9 cellular contexts compared by ENCODE assay signal in the genomic region with DNA sequence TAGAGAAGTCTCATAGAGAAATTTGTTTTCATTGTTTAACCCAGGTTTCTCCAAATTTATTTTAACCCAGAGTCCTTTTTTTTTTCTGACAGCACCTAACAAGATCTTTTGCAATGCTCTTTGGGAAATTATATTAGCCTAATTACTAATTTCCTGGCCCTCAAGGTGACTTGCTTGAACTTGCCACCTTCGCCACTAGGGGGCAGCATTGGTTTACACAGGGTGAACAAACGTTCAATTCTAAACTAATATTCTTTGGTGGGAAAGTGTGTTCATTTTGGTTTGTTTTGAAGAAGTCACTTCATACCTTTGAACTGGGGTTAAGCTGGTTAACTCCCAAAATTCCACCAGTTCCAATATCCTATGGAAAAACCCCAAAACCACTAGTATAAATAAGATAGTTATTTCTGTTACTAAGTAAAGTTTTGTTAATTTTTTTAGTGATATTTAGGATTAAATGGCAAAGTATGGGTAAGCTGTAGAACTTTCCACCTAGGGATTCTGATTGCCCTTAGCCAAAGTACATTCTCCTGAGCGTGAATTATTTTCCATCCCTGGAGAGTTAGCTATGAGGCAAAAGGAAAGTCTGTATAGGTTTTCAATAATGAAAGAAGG. TPM values are rescaled to one million over a fixed set of nuclear protein-coding genes. Genes with fewer than 3 reads are reported as not detected.
DNase-seq lines count a peak whose midpoint lies in the region; ATAC-seq and TF ChIP-seq lines count a peak whose summit lies in the region.
"Had no signal": no experiment of that assay in that cellular context is flagged by ENCODE, and none has a peak within 500 bp of the region (broad histone marks: within the 10 kb centered on the region; RNA-seq: fewer than 3 reads in every experiment).

No MANE protein-coding gene starts in this region.

- no peaks in the 10 kb centered on the region for H3K4me1 ChIP-seq in OCI-LY1 (ENCODE audit: insufficient read depth, low read length, severe bottlenecking)
- H3K4me1 ChIP-seq: BLaER1 treated with 17β-estradiol and CSF1 and Interleukin-3, amounts not matched to agents 10 nM and 100 nM had no signal

- H3K4me2 ChIP-seq in OCI-LY1 (ENCODE audit: low read length) (no peak overlapping the region), neural cell (ENCODE audit: low read length) (no peak overlapping the region)
- H3K4me2 ChIP-seq: BLaER1 treated with 17β-estradiol and CSF1 and Interleukin-3, amounts not matched to agents 10 nM and 100 nM had no signal

- no peak overlapping the region for H3K9ac ChIP-seq in OCI-LY1 (ENCODE audit: low read length)
- H3K9ac ChIP-seq in neural cell (ENCODE audit: low read length): no peak overlapping the region
- H3K9ac ChIP-seq: BLaER1 treated with 17β-estradiol and CSF1 and Interleukin-3, amounts not matched to agents 10 nM and 100 nM had no signal

- no peak for TF ChIP-seq EP300 in neural cell (conservative IDR thresholded peaks at IDR 0.05; ENCODE audit: poor library complexity, severe bottlenecking)

- H3K27ac ChIP-seq in OCI-LY1 (ENCODE audit: low read depth, low read length, poor library complexity, severe bottlenecking): no peak overlapping the region
- H3K27ac ChIP-seq in neural cell (ENCODE audit: low read length): no peak overlapping the region
- H3K27ac ChIP-seq: BLaER1 treated with 17β-estradiol and CSF1 and Interleukin-3, amounts not matched to agents 10 nM and 100 nM had no signal

- H3K27me3 ChIP-seq in OCI-LY1 (ENCODE audit: insufficient read depth, low read length) (no peaks in the 10 kb centered on the region), neural cell (ENCODE audit: insufficient read depth, low read depth, low read length) (no peaks in the 10 kb centered on the region)
- H3K27me3 ChIP-seq: BLaER1 treated with 17β-estradiol and CSF1 and Interleukin-3, amounts not matched to agents 10 nM and 100 nM had no signal

- H3K36me3 ChIP-seq in OCI-LY1 (ENCODE audit: insufficient read depth, low read length) (no peaks in the 10 kb centered on the region), neural cell (ENCODE audit: insufficient read depth, low read length) (no peaks in the 10 kb centered on the region)
- H3K36me3 ChIP-seq: BLaER1 treated with 17β-estradiol and CSF1 and Interleukin-3, amounts not matched to agents 10 nM and 100 nM had no signal

- H3K9me3 ChIP-seq in OCI-LY1 (ENCODE audit: low read length) (no peaks in the 10 kb centered on the region), neural cell (ENCODE audit: low read length) (no peaks in the 10 kb centered on the region)
- H3K9me3 ChIP-seq: BLaER1 treated with 17β-estradiol and CSF1 and Interleukin-3, amounts not matched to agents 10 nM and 100 nM had no signal

- no peak overlapping the region for H2AFZ ChIP-seq in OCI-LY1 (ENCODE audit: low read length)
- no peak overlapping the region for H2AFZ ChIP-seq in neural cell (ENCODE audit: low read depth, low read length)

- peak; percentile 89 for TF ChIP-seq RAD21 in neural cell (conservative IDR thresholded peaks at IDR 0.05)

- no peaks in the 10 kb centered on the region for H3K79me2 ChIP-seq in OCI-LY1 (ENCODE audit: insufficient read depth, low read length)
- H3K79me2 ChIP-seq in neural cell (replicated peaks; ENCODE audit: insufficient read depth, low read length): no peaks in the 10 kb centered on the region

- no peak for ATAC-seq in stimulated activated naive CD8-positive, alpha-beta T cell treated with anti-CD3 and anti-CD28 coated beads, Interleukin-15, Interleukin-2, amounts not matched to agents 100 U/mL and 50 U/mL, for 24 hours

- DNase-seq in NCI-H1417 (lab: John Stamatoyannopoulos, UW): peak; percentile 57 to 93 (median 86)
- no peak for DNase-seq in NCI-H1417 treated with DMSO at 0.1 percent for 48 hours (lab: John Stamatoyannopoulos, UW)
- DNase-seq in HPDE6-E6E7 (ENCODE audit: extremely low spot score): peak; percentile 35
- DNase-seq in activated T-cell treated with anti-CD3 and anti-CD28 coated beads for 1 hour (ENCODE audit: low read depth): peak; percentile 87
- peak; percentile 63 for DNase-seq in fibroblast of gingiva (ENCODE audit: low read depth)
- peak; percentile 87 for DNase-seq in stimulated activated naive CD8-positive, alpha-beta T cell treated with anti-CD3 and anti-CD28 coated beads, Interleukin-15, Interleukin-2, amounts not matched to agents 100 U/mL and 50 U/mL, for 24 hours

- H3K9me2 ChIP-seq in OCI-LY1 (ENCODE audit: low read depth, low read length) (no peaks in the 10 kb centered on the region), neural cell (ENCODE audit: insufficient read depth, low read length) (no peaks in the 10 kb centered on the region)

- TF ChIP-seq CTCF in OCI-LY1 (IDR thresholded peaks at IDR 0.05; ENCODE audit: low read length) (peak; percentile 89), neural cell (IDR thresholded peaks at IDR 0.05; ENCODE audit: poor library complexity, severe bottlenecking) (peak; percentile 91)

- H3F3A ChIP-seq in OCI-LY1 (ENCODE audit: insufficient read depth, low read length) (no peaks in the 10 kb centered on the region), neural cell (ENCODE audit: insufficient read depth, low read length, poor library complexity, severe bottlenecking) (no peaks in the 10 kb centered on the region)

- H3K4me3 ChIP-seq in OCI-LY1 (ENCODE audit: low read depth, low read length, poor library complexity, severe bottlenecking) (no peak overlapping the region), neural cell (ENCODE audit: low read length) (no peak overlapping the region)
- H3K4me3 ChIP-seq: BLaER1 treated with 17β-estradiol and CSF1 and Interleukin-3, amounts not matched to agents 10 nM and 100 nM had no signal

- H4K20me1 ChIP-seq in OCI-LY1 (ENCODE audit: insufficient read depth, low read length) (no peaks in the 10 kb centered on the region), neural cell (ENCODE audit: insufficient read depth) (no peaks in the 10 kb centered on the region)
- H4K20me1 ChIP-seq: BLaER1 treated with 17β-estradiol and CSF1 and Interleukin-3, amounts not matched to agents 10 nM and 100 nM had no signal

TF ChIP-seq in neural cell, 6 proteins besides CTCF, POLR2A, EP300 and RAD21:
- no peak for TF ChIP-seq MXI1 (conservative IDR thresholded peaks at IDR 0.05; ENCODE audit: poor library complexity, severe bottlenecking)
- TF ChIP-seq SMC3 (conservative IDR thresholded peaks at IDR 0.05; ENCODE audit: poor library complexity): peak; percentile 88
- TF ChIP-seq REST (IDR thresholded peaks at IDR 0.05; ENCODE audit: borderline replicate concordance): no peak

RNA-seq across cellular contexts. Expression of gene CCDC190, which starts 13.0 kb away (rescaled TPM):
- polyA plus RNA-seq in neural cell: not detected in 2 replicates
- not detected in 2 replicates for polyA minus RNA-seq in neural cell

RNA-seq across cellular contexts. Expression of gene HSD17B7, which starts 57.4 kb away (rescaled TPM):
- 56.6 and 75.5 TPM in 2 replicates for polyA plus RNA-seq in neural cell
- 42.4 and 46.5 TPM in 2 replicates for polyA minus RNA-seq in neural cell
